Comparison of ENCODE assay signal across 1 cellular context in the genomic region with DNA sequence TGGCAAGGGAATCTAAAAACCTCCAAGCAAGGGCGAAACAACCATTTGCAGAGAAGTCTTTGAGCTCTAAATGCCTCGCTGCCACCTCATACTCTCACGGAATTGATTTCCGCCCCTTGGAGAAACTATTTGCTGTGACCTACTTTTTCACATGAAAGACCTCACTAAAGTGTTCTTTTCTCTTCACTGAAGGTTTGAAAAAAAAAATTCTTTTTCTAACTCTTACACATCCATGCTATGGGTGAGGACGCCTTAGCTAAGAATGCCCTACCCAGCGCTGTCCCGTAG.
TF ChIP-seq lines count a peak whose summit lies in the region.

No MANE protein-coding gene starts in this region.

TF ChIP-seq in HepG2, 621 proteins besides CTCF, POLR2A, EP300 and RAD21 (continued from another document):
- TF ChIP-seq, protein P1, sequence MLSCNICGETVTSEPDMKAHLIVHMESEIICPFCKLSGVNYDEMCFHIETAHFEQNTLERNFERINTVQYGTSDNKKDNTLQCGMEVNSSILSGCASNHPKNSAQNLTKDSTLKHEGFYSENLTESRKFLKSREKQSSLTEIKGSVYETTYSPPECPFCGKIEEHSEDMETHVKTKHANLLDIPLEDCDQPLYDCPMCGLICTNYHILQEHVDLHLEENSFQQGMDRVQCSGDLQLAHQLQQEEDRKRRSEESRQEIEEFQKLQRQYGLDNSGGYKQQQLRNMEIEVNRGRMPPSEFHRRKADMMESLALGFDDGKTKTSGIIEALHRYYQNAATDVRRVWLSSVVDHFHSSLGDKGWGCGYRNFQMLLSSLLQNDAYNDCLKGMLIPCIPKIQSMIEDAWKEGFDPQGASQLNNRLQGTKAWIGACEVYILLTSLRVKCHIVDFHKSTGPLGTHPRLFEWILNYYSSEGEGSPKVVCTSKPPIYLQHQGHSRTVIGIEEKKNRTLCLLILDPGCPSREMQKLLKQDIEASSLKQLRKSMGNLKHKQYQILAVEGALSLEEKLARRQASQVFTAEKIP (CRISPR knock-in tag; IDR thresholded peaks at IDR 0.05; ENCODE audit: borderline replicate concordance): no peak
- TF ChIP-seq ZNF235 (CRISPR knock-in tag; IDR thresholded peaks at IDR 0.05; ENCODE audit: borderline replicate concordance): no peak
- TF ChIP-seq ZSCAN20 (CRISPR knock-in tag; IDR thresholded peaks at IDR 0.05; ENCODE audit: borderline replicate concordance): no peak
- no peak for TF ChIP-seq ATM (IDR thresholded peaks at IDR 0.05; ENCODE audit: borderline replicate concordance)
